In genomic region chr7:33981686-33982424, GRCh38 we compare ENCODE assay signal across 1 cellular context.
TF ChIP-seq lines count a peak whose summit lies in the region.

No MANE protein-coding gene starts in this region.

TF ChIP-seq in IMR-90, 13 proteins besides CTCF, POLR2A, EP300 and RAD21:
- TF ChIP-seq RFX5 (IDR thresholded peaks at IDR 0.05; ENCODE audit: low read depth, low read length) (no peak), MAZ (IDR thresholded peaks at IDR 0.05; ENCODE audit: borderline replicate concordance, low read depth, low read length) (no peak), NFE2L2 (IDR thresholded peaks at IDR 0.05; ENCODE audit: low read depth, low read length) (no peak), CHD1 (IDR thresholded peaks at IDR 0.05; ENCODE audit: low read depth, low read length) (no peak), BHLHE40 (IDR thresholded peaks at IDR 0.05; ENCODE audit: low read depth, low read length) (no peak), ELK1 (IDR thresholded peaks at IDR 0.05; ENCODE audit: borderline replicate concordance, low read depth, low read length) (no peak), CEBPB (IDR thresholded peaks at IDR 0.05; ENCODE audit: low read depth, low read length) (no peak), USF2 (IDR thresholded peaks at IDR 0.05; ENCODE audit: low read depth, low read length) (peak; percentile 80)
